ENCODE assay signal across 23 cellular contexts in genomic region chr12:104725610-104726009, GRCh38.
DNase-seq lines count a peak whose midpoint lies in the region; ATAC-seq and TF ChIP-seq lines count a peak whose summit lies in the region.
"Had no signal": no experiment of that assay in that cellular context is flagged by ENCODE, and none has a peak within 500 bp of the region (broad histone marks: within the 10 kb centered on the region; RNA-seq: fewer than 3 reads in every experiment).

No MANE protein-coding gene starts in this region.

- ATAC-seq in activated T-helper 17 cell treated with anti-CD3 and anti-CD28 coated beads, Interleukin-2, amount 50 U/mL, for 72 hours (replicated peaks) = no peak
- no peak for ATAC-seq in natural killer cell treated with Interleukin-12 subunit alpha and Interleukin-12 subunit beta and Interleukin-15 and Interleukin-18, amount 100 ng/mL, for 72 hours
- ATAC-seq: A549, GM12878, Panc1 had no signal

- POLR2A ChIA-PET in CD8-positive, alpha-beta memory T cell (lab: Charles Lee) = no interaction called here

- no peaks in the 10 kb centered on the region for H3K27me3 ChIP-seq in CD8-positive, alpha-beta memory T cell (ENCODE audit: insufficient read depth, low read length, poor library complexity, severe bottlenecking)
- H3K27me3 ChIP-seq in spleen (replicated peaks in 1 of 7) = no peaks in the 10 kb centered on the region
- H3K27me3 ChIP-seq: BE2C had no signal

- no peak overlapping the region for H3K4me3 Mint-ChIP-seq in CD8-positive, alpha-beta memory T cell
- no peak overlapping the region for H3K4me3 Mint-ChIP-seq in activated T-helper 17 cell treated with anti-CD3 and anti-CD28 coated beads, Interleukin-2, amount 50 U/mL, for 72 hours
- H3K4me3 Mint-ChIP-seq in natural killer cell treated with Interleukin-12 subunit alpha and Interleukin-12 subunit beta and Interleukin-15 and Interleukin-18, amount 100 ng/mL, for 72 hours = peak overlapping the region; percentile 17
- H3K4me3 Mint-ChIP-seq: CD4-positive, alpha-beta T cell; HFFc6; IgD-negative memory B cell had no signal

- H3K36me3 ChIP-seq in CD8-positive, alpha-beta memory T cell (ENCODE audit: insufficient read depth, low read length) = peaks cover 6% of the 10 kb centered on the region
- H3K36me3 ChIP-seq in spleen = peaks cover 0 to 9% (median 0%) of the 10 kb centered on the region in 6 donors
- H3K36me3 ChIP-seq: BE2C had no signal

- intact Hi-C loops in spleen (cut with DNase I; ENCODE audit: low total_unique reads) = no loop called here

- CTCF ChIA-PET in CD8-positive, alpha-beta memory T cell (lab: Charles Lee) = no interaction called here

- no peaks in the 10 kb centered on the region for H3K9me3 ChIP-seq in CD8-positive, alpha-beta memory T cell (ENCODE audit: low read length)
- no peaks in the 10 kb centered on the region for H3K9me3 ChIP-seq in spleen
- H3K9me3 ChIP-seq: A549, BE2C had no signal

- TF ChIP-seq POLR2A in spleen (IDR thresholded peaks at IDR 0.05) = no peak

- H3K36me3 Mint-ChIP-seq in CD8-positive, alpha-beta memory T cell = peaks cover 0 to 31% (median 0%) of the 10 kb centered on the region in 3 donors
- H3K36me3 Mint-ChIP-seq in activated T-helper 17 cell treated with anti-CD3 and anti-CD28 coated beads, Interleukin-2, amount 50 U/mL, for 72 hours (ENCODE audit: low read depth) = peaks cover 9% of the 10 kb centered on the region
- H3K36me3 Mint-ChIP-seq in natural killer cell treated with Interleukin-12 subunit alpha and Interleukin-12 subunit beta and Interleukin-15 and Interleukin-18, amount 100 ng/mL, for 72 hours = peaks cover 4% of the 10 kb centered on the region

- peak overlapping the region in 6 of 8 donors; percentile 18 to 80 (median 58) for H3K27ac Mint-ChIP-seq in CD8-positive, alpha-beta memory T cell
- H3K27ac Mint-ChIP-seq in activated T-helper 17 cell treated with anti-CD3 and anti-CD28 coated beads, Interleukin-2, amount 50 U/mL, for 72 hours = peak overlapping the region; percentile 65
- H3K27ac Mint-ChIP-seq in natural killer cell treated with Interleukin-12 subunit alpha and Interleukin-12 subunit beta and Interleukin-15 and Interleukin-18, amount 100 ng/mL, for 72 hours = peak overlapping the region; percentile 50 to 84
- H3K27ac Mint-ChIP-seq: HFFc6 had no signal

- 87 to 100% (median 93%) methylated on average over 3 of the region's 3 CpGs for WGBS in spleen, 5 donors

- H3K4me1 ChIP-seq in CD8-positive, alpha-beta memory T cell (ENCODE audit: insufficient read depth, low read length) = peaks cover 42% of the 10 kb centered on the region
- peaks cover 6 to 79% (median 37%) of the 10 kb centered on the region in 6 donors for H3K4me1 ChIP-seq in spleen
- H3K4me1 ChIP-seq: A549 had no signal

- TF ChIP-seq CTCF in spleen (IDR thresholded peaks at IDR 0.05 in 8 of 11, conservative IDR thresholded peaks at IDR 0.05 in 3 of 11) = no peak

- no peak overlapping the region for H3K4me3 ChIP-seq in CD8-positive, alpha-beta memory T cell (ENCODE audit: low read length)
- H3K4me3 ChIP-seq in spleen = no peak overlapping the region
- H3K4me3 ChIP-seq: A549, GM12878 had no signal

- H3K9me3 Mint-ChIP-seq in CD8-positive, alpha-beta memory T cell = no peaks in the 10 kb centered on the region
- no peaks in the 10 kb centered on the region for H3K9me3 Mint-ChIP-seq in activated T-helper 17 cell treated with anti-CD3 and anti-CD28 coated beads, Interleukin-2, amount 50 U/mL, for 72 hours
- no peaks in the 10 kb centered on the region for H3K9me3 Mint-ChIP-seq in natural killer cell treated with Interleukin-12 subunit alpha and Interleukin-12 subunit beta and Interleukin-15 and Interleukin-18, amount 100 ng/mL, for 72 hours
- H3K9me3 Mint-ChIP-seq: CD4-positive, alpha-beta T cell; HFFc6; IgD-negative memory B cell had no signal

- peak in 1 of 5 donors; percentile 4 for DNase-seq in CD8-positive, alpha-beta memory T cell
- DNase-seq in natural killer cell treated with Interleukin-12 subunit alpha and Interleukin-12 subunit beta and Interleukin-15 and Interleukin-18, amount 100 ng/mL, for 72 hours (ENCODE audit: low spot score) = no peak
- DNase-seq in spleen (peak; percentile 36), cerebellum (ENCODE audit: low spot score) (no peak), ecto neural progenitor cell (ENCODE audit: low spot score) (no peak)
- no peak for DNase-seq in activated CD4-positive, alpha-beta T cell treated with anti-CD3 and anti-CD28 coated beads, Interleukin-2, amount 50 U/mL, for 1 hour
- DNase-seq in activated naive CD4-positive, alpha-beta T cell (lab: John Stamatoyannopoulos, UW) = no peak
- DNase-seq: BE2C; CD4-positive, alpha-beta T cell; DND-41; H7; HFFc6; NCI-H1105 treated with DMSO at 0.1 percent for 48 hours; NCI-H2081; NCI-H2171; NCI-H345; NCI-H524 treated with DMSO at 0.1 percent for 48 hours; NCI-H82 had no signal

- H3K27me3 Mint-ChIP-seq in CD8-positive, alpha-beta memory T cell = no peaks in the 10 kb centered on the region
- no peaks in the 10 kb centered on the region for H3K27me3 Mint-ChIP-seq in activated T-helper 17 cell treated with anti-CD3 and anti-CD28 coated beads, Interleukin-2, amount 50 U/mL, for 72 hours
- no peaks in the 10 kb centered on the region for H3K27me3 Mint-ChIP-seq in natural killer cell treated with Interleukin-12 subunit alpha and Interleukin-12 subunit beta and Interleukin-15 and Interleukin-18, amount 100 ng/mL, for 72 hours
- H3K27me3 Mint-ChIP-seq: CD4-positive, alpha-beta T cell; IgD-negative memory B cell had no signal

- H3K27ac ChIP-seq in CD8-positive, alpha-beta memory T cell (ENCODE audit: low read depth, low read length) = no peak overlapping the region
- no peak overlapping the region for H3K27ac ChIP-seq in spleen
- H3K27ac ChIP-seq: A549 had no signal

- peaks cover 70 to 93% (median 78%) of the 10 kb centered on the region in 3 donors for H3K4me1 Mint-ChIP-seq in CD8-positive, alpha-beta memory T cell
- H3K4me1 Mint-ChIP-seq in activated T-helper 17 cell treated with anti-CD3 and anti-CD28 coated beads, Interleukin-2, amount 50 U/mL, for 72 hours = peaks cover 35% of the 10 kb centered on the region
- H3K4me1 Mint-ChIP-seq in natural killer cell treated with Interleukin-12 subunit alpha and Interleukin-12 subunit beta and Interleukin-15 and Interleukin-18, amount 100 ng/mL, for 72 hours (ENCODE audit: low read depth in 2 of 2) = peaks cover 79 to 87% of the 10 kb centered on the region in 2 donors
